8 cellular contexts compared by ENCODE assay signal in the genomic region with DNA sequence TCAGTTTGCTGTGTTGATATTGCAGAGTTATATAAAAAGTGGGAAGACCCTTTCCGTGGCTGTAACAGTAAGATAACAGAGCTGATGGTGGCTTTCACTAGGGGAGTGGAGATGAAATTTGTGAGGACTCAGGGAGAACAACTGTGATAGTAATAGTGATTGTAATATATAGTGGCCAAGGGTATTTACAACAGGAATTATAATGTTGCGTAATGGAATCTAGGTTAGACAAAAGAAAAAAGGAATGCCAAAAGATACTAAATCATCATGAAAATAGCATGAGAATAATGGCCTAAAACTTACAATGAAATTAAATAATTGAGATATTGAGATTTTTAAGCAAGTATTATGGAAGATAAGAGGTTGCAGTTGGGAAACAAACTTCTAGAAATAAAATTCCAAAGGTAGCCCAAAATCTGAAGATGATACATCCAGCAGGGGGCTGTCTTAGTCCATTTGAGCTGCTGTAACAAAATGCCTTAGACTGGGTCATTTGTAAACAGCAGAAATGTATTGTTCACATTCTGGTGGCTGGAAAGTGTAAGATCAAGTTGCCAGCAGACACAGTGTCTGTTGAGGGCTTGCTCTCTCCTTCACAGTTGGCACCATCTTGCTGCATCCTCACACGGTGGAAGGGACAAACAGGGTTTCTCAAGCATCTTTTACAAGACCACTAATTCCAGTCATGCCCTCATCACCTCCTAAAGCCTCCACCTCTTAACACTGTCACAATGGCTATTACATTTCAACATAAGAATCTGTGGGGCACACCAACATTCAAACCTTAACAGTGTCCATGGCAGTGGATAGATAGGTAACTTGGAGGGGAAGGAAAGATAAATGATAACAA.
A peak's percentile ranks its signal among the peaks of the same experiment; 100 is the strongest.
DNase-seq lines count a peak whose midpoint lies in the region; ATAC-seq and TF ChIP-seq lines count a peak whose summit lies in the region.

No MANE protein-coding gene starts in this region.

- H3K4me1 ChIP-seq in RWPE2 (ENCODE audit: insufficient read depth, poor library complexity, severe bottlenecking) = no peaks in the 10 kb centered on the region
- H3K4me1 ChIP-seq in left lung = no peaks in the 10 kb centered on the region

- H3K36me3 ChIP-seq in RWPE2 (ENCODE audit: low read depth) (no peaks in the 10 kb centered on the region), left lung (no peaks in the 10 kb centered on the region)

- no peak overlapping the region for H3K27ac ChIP-seq in RWPE2 (ENCODE audit: poor library complexity, severe bottlenecking)
- no peak overlapping the region for H3K27ac ChIP-seq in left lung

- peak; percentile 52 for ATAC-seq in HG03558 (IDR thresholded peaks at IDR 0.05; ENCODE audit: extremely low read depth, unreplicated experiment)
- no peak for ATAC-seq in RWPE2 (ENCODE audit: low read depth)
- peak; percentile 42 for ATAC-seq in left lung

- TF ChIP-seq CTCF in GM20000 (IDR thresholded peaks at IDR 0.05; ENCODE audit: extremely low read depth, missing control alignments) (peak; percentile 34), RWPE2 (IDR thresholded peaks at IDR 0.05; ENCODE audit: poor library complexity, severe bottlenecking) (peak; percentile 45), left lung (IDR thresholded peaks at IDR 0.05) (peak in 1 of 2 donors; percentile 15)

- no peak overlapping the region for H3K4me3 ChIP-seq in RWPE2 (ENCODE audit: severe bottlenecking)
- no peak overlapping the region for H3K4me3 ChIP-seq in left lung

- H3K27me3 ChIP-seq in RWPE2 (ENCODE audit: insufficient read depth, poor library complexity, severe bottlenecking) = no peaks in the 10 kb centered on the region
- no peaks in the 10 kb centered on the region for H3K27me3 ChIP-seq in left lung

- intact Hi-C loops in left lung (cut with DNase I) = no loop called here

- H3K9me3 ChIP-seq in RWPE2 (ENCODE audit: severe bottlenecking) = no peaks in the 10 kb centered on the region
- H3K9me3 ChIP-seq in left lung = no peaks in the 10 kb centered on the region

- DNase-seq in EH (ENCODE audit: low read depth) = peak; percentile 0
- DNase-seq in GM20000 (ENCODE audit: low spot score) = no peak
- DNase-seq in RWPE2 (ENCODE audit: low spot score) = no peak
- no peak for DNase-seq in left lung
- DNase-seq in stimulated activated CD8-positive, alpha-beta memory T cell treated with anti-CD3 and anti-CD28 coated beads, Interleukin-4, amount 100 ng/mL, for 48 hours = no peak
- no peak for DNase-seq in GDM1 (lab: John Stamatoyannopoulos, UW)
- no peak for DNase-seq in SHP77 treated with DMSO at 0.1 percent for 48 hours (lab: John Stamatoyannopoulos, UW)
